In the genomic region with DNA sequence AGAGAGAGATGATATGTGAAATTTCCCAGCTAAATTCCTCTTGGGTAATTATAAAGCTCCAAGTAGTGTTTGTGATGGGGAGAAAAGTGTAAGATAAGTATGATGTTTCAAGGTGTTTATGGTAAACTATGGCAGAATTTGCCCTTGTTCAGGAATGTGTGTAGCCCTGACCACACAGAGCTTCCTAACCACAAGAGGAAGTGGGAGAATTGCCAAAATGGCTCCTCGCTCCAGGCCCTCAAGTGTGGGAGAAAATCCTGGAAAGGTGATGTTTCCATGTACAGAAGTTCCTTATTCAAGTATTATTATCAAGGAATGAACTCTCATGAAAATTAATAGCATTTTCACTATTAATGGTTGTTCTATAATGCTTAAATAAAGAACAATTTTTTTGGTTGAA, we compare ENCODE assay signal across 18 cellular contexts.
"Had no signal": no experiment of that assay in that cellular context is flagged by ENCODE, and none has a peak within 500 bp of the region (broad histone marks: within the 10 kb centered on the region; RNA-seq: fewer than 3 reads in every experiment).

No MANE protein-coding gene starts in this region.

- DNase-seq: cortex of kidney; dorsolateral prefrontal cortex; effector CD8-positive, alpha-beta T cell; heart left ventricle; hippocampal formation; natural killer cell; posterior cingulate gyrus; sigmoid colon; stimulated activated CD4-positive, alpha-beta T cell treated with anti-CD3 and anti-CD28 coated beads, Interleukin-2, amount 100 ng/mL, for 24 hours; stimulated activated CD4-positive, alpha-beta T cell treated with anti-CD3 and anti-CD28 coated beads, Interleukin-4, amount 100 ng/mL, for 4 hours; stimulated activated naive B cell treated with anti-CD40 and anti-IgM and Interleukin-4, amounts not matched to agents 10 μg/mL and 1 μg/mL and 100 μg/mL, for 72 hours; stimulated activated naive CD8-positive, alpha-beta T cell treated with anti-CD3 and anti-CD28 coated beads, Interleukin-15, amount 100 ng/mL, for 72 hours; upper lobe of right lung had no signal

- H3K27ac ChIP-seq: dorsolateral prefrontal cortex, heart left ventricle, right atrium auricular region, sigmoid colon, skin epidermis, testis, tibial nerve, upper lobe of right lung had no signal

- H3K27me3 ChIP-seq: heart left ventricle, right atrium auricular region, sigmoid colon, testis, tibial nerve, upper lobe of right lung had no signal

- H3K9me3 ChIP-seq: heart left ventricle, right atrium auricular region, sigmoid colon, testis, tibial nerve, upper lobe of right lung had no signal

- ATAC-seq: heart left ventricle; left lobe of liver; natural killer cell; stimulated activated naive B cell treated with anti-CD40 and anti-IgM and Interleukin-4, amounts not matched to agents 10 μg/mL and 1 μg/mL and 100 μg/mL, for 72 hours; stimulated activated naive CD8-positive, alpha-beta T cell treated with anti-CD3 and anti-CD28 coated beads, Interleukin-15, amount 100 ng/mL, for 72 hours; upper lobe of right lung had no signal

- H3K4me3 ChIP-seq: dorsolateral prefrontal cortex, heart left ventricle, right atrium auricular region, sigmoid colon, skin epidermis, testis, tibial nerve, upper lobe of right lung had no signal

- H3K4me1 ChIP-seq: heart left ventricle, right atrium auricular region, sigmoid colon, testis, tibial nerve, upper lobe of right lung had no signal

- H3K36me3 ChIP-seq: heart left ventricle, right atrium auricular region, sigmoid colon, tibial nerve, upper lobe of right lung had no signal
